16 cellular contexts compared by ENCODE assay signal in the genomic region with DNA sequence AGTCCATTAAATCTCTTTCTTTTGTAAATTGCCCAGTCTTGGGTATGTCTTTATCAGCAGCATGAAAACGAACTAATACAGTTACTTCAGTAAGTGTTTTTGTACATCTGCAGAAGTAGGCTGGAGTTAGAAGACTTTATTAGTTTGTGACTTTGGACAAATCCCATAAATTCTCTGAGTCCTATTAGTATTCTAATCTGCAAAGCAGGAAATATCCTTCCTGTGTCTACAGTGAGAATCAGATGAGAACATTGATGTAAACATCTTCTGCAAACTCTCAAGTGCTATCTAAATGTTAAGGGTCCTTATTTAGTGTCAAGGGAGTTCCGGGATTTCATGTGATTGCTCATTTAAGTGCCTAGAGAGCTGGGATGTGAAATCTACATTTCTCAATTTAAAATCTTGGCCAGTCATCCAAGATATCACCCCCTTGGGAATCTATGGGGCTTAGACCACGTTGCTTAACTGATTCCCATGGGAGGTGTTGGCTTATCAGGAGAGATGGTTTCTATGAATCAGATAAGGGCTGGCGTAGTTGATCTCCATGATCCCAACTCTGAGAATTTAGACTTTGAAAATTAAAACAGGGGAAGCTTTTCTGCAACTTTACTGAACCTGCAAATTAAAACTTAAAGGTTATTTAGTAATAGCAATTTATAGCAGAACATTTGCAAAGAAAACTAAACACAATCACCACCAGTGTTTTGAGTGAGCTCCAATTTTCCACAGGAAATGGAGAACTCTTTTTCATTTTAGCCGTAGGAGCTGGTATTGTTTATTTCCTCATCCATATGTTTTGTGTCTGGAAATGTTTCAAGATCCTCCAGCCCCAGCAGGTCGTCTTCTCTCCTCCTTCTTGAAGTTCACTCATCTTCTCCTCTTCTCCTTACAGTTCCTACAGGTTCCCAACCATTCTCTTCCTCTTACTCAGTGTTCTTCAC.
DNase-seq lines count a peak whose midpoint lies in the region; TF ChIP-seq lines count a peak whose summit lies in the region.
"Had no signal": no experiment of that assay in that cellular context is flagged by ENCODE, and none has a peak within 500 bp of the region (broad histone marks: within the 10 kb centered on the region; RNA-seq: fewer than 3 reads in every experiment).

No MANE protein-coding gene starts in this region.

- peak overlapping the region; percentile 26 for H3K27ac ChIP-seq in VCaP
- no peak overlapping the region for H3K27ac ChIP-seq in breast epithelium

- H3K36me3 ChIP-seq in breast epithelium = no peaks in the 10 kb centered on the region
- H3K36me3 ChIP-seq: BE2C had no signal

- no peaks in the 10 kb centered on the region for H3K4me1 ChIP-seq in breast epithelium
- H3K4me1 ChIP-seq: BE2C had no signal

- no peak overlapping the region for H3K4me3 ChIP-seq in NB4 (ENCODE audit: low read depth, low read length)
- H3K4me3 ChIP-seq in fibroblast of pulmonary artery (replicated peaks; ENCODE audit: low read depth, low read length) = no peak overlapping the region
- no peak overlapping the region for H3K4me3 ChIP-seq in skeletal muscle cell (ENCODE audit: low read depth, low read length)
- no peak overlapping the region for H3K4me3 ChIP-seq in breast epithelium

- intact Hi-C loops in breast epithelium (cut with DNase I; ENCODE audit: low total_unique reads) = no loop called here

- TF ChIP-seq POLR2A in NB4 (IDR thresholded peaks at IDR 0.05; ENCODE audit: extremely low read depth, insufficient read length) = no peak
- no peak for TF ChIP-seq POLR2A in breast epithelium (IDR thresholded peaks at IDR 0.05)

- TF ChIP-seq CTCF in NB4 (IDR thresholded peaks at IDR 0.05; ENCODE audit: low read depth, low read length) (no peak), VCaP (conservative IDR thresholded peaks at IDR 0.05) (no peak), fibroblast of pulmonary artery (IDR thresholded peaks at IDR 0.05; ENCODE audit: low read length, missing control alignments) (no peak), breast epithelium (IDR thresholded peaks at IDR 0.05) (no peak)

- no peaks in the 10 kb centered on the region for H3K9me3 ChIP-seq in breast epithelium
- H3K9me3 ChIP-seq: BE2C had no signal

- DNase-seq in NB4 (ENCODE audit: low read depth) = peak; percentile 37
- DNase-seq in fibroblast of pulmonary artery (ENCODE audit: low read depth) = peak; percentile 69
- DNase-seq in skeletal muscle cell (ENCODE audit: low read depth) = peak; percentile 67
- no peak for DNase-seq in activated CD8-positive, alpha-beta memory T cell treated with anti-CD3 and anti-CD28 coated beads, Interleukin-2, amount 50 U/mL, for 48 hours
- DNase-seq in breast epithelium (ENCODE audit: low spot score in 2 of 2) = no peak
- no peak for DNase-seq in activated CD8-positive, alpha-beta memory T cell treated with anti-CD3 and anti-CD28 coated beads for 24 hours
- DNase-seq: BE2C; CD4-positive, alpha-beta memory T cell; GOT3; MV-4-11; NCI-H1436; NCI-H2081; NCI-H226; NCI-H69; SIG-M5 had no signal

- no peaks in the 10 kb centered on the region for H3K27me3 ChIP-seq in breast epithelium
- H3K27me3 ChIP-seq: BE2C had no signal

Comparison
In these comparisons a context has a peak if more than half of its experiments do, and no peak if none do; other contexts are left out.
1. DNase-seq: peak in NB4 (single experiment), fibroblast of pulmonary artery (single experiment) and skeletal muscle cell (single experiment); none in activated CD8-positive, alpha-beta memory T cell treated with anti-CD3 and anti-CD28 coated beads, Interleukin-2, amount 50 U/mL, for 48 hours (single experiment), breast epithelium (0 of 2) and activated CD8-positive, alpha-beta memory T cell treated with anti-CD3 and anti-CD28 coated beads for 24 hours (single experiment).